In the genomic region with DNA sequence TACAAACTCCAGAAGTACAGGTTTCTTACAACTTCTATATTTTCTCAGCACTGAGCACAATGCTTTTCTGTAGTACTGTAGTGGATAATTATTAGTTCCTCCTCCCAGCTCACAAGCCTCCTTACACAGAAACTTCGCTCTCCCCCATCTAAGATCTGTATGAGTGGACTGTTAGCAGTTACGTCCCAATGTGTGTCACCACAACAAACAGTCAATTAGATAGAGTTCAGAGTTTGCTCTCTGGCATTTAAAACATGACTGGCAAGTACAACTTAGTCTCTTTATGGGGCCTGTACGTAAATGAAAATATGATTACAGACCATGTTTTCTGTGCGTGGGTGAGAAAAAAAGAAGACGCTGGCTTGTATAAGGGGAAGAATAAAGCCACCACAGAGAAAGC, we compare ENCODE assay signal across 21 cellular contexts.
"Had no signal": no experiment of that assay in that cellular context is flagged by ENCODE, and none has a peak within 500 bp of the region (broad histone marks: within the 10 kb centered on the region; RNA-seq: fewer than 3 reads in every experiment).

No MANE protein-coding gene starts in this region.

- H3K27ac ChIP-seq: ascending aorta, breast epithelium, neutrophil, parathyroid adenoma, sigmoid colon, SJCRH30, thyroid gland, WERI-Rb-1 had no signal

- H3K9me3 Mint-ChIP-seq: naive thymus-derived CD8-positive, alpha-beta T cell; stimulated activated memory B cell treated with anti-CD40 and anti-IgM and Interleukin-4, amounts not matched to agents 10 μg/mL and 1 μg/mL and 100 μg/mL, for 72 hours had no signal

- ATAC-seq: left cardiac atrium; stimulated activated memory B cell treated with anti-CD40 and anti-IgM and Interleukin-4, amounts not matched to agents 10 μg/mL and 1 μg/mL and 100 μg/mL, for 72 hours had no signal

- H3K9me3 ChIP-seq: ascending aorta, breast epithelium, neutrophil, sigmoid colon, SJCRH30, thyroid gland had no signal

- DNase-seq: activated CD4-positive, alpha-beta T cell treated with anti-CD3 and anti-CD28 coated beads, Interleukin-2, amount 10 ng/mL, durations not matched to agents 7 days and 5 days; activated gamma-delta T cell treated with Interleukin-2 at 50 U/mL for 16 hours; activated T-cell treated with anti-CD3 and anti-CD28 coated beads, Interleukin-2, amount 50 U/mL, for 1 hour; cerebellar nuclear complex; cortex of kidney; erythroblast; foreskin melanocyte; glutamatergic neuron; hippocampal formation; left cardiac atrium; naive thymus-derived CD8-positive, alpha-beta T cell; sigmoid colon; SJCRH30; stimulated activated CD4-positive, alpha-beta T cell treated with anti-CD3 and anti-CD28 coated beads, Interleukin-4, amount 100 ng/mL, for 24 hours; thyroid gland; WERI-Rb-1 had no signal

- H3K4me3 Mint-ChIP-seq: activated CD4-positive, alpha-beta T cell treated with anti-CD3 and anti-CD28 coated beads, Interleukin-2, amount 10 ng/mL, durations not matched to agents 7 days and 5 days; stimulated activated memory B cell treated with anti-CD40 and anti-IgM and Interleukin-4, amounts not matched to agents 10 μg/mL and 1 μg/mL and 100 μg/mL, for 72 hours had no signal

- H3K36me3 ChIP-seq: ascending aorta, breast epithelium, neutrophil, sigmoid colon, thyroid gland, WERI-Rb-1 had no signal

- H2AFZ ChIP-seq: parathyroid adenoma had no signal

- H3K36me3 Mint-ChIP-seq: naive thymus-derived CD8-positive, alpha-beta T cell; stimulated activated memory B cell treated with anti-CD40 and anti-IgM and Interleukin-4, amounts not matched to agents 10 μg/mL and 1 μg/mL and 100 μg/mL, for 72 hours had no signal

- H3K27ac Mint-ChIP-seq: activated CD4-positive, alpha-beta T cell treated with anti-CD3 and anti-CD28 coated beads, Interleukin-2, amount 10 ng/mL, durations not matched to agents 7 days and 5 days; stimulated activated memory B cell treated with anti-CD40 and anti-IgM and Interleukin-4, amounts not matched to agents 10 μg/mL and 1 μg/mL and 100 μg/mL, for 72 hours had no signal

- H3K79me2 ChIP-seq: parathyroid adenoma had no signal

- H3K27me3 Mint-ChIP-seq: activated CD4-positive, alpha-beta T cell treated with anti-CD3 and anti-CD28 coated beads, Interleukin-2, amount 10 ng/mL, durations not matched to agents 7 days and 5 days; stimulated activated memory B cell treated with anti-CD40 and anti-IgM and Interleukin-4, amounts not matched to agents 10 μg/mL and 1 μg/mL and 100 μg/mL, for 72 hours had no signal

- H3K27me3 ChIP-seq: ascending aorta, breast epithelium, neutrophil, sigmoid colon, SJCRH30, thyroid gland had no signal

- H3K4me1 ChIP-seq: ascending aorta, breast epithelium, parathyroid adenoma, sigmoid colon, SJCRH30, thyroid gland had no signal

- H3K4me3 ChIP-seq: ascending aorta, breast epithelium, sigmoid colon, SJCRH30, thyroid gland had no signal
